Comparison of ENCODE assay signal across 31 cellular contexts in genomic region chr11:95519912-95520311, GRCh38.
"Had no signal": no experiment of that assay in that cellular context is flagged by ENCODE, and none has a peak within 500 bp of the region (broad histone marks: within the 10 kb centered on the region; RNA-seq: fewer than 3 reads in every experiment).

No MANE protein-coding gene starts in this region.

- H3K27ac ChIP-seq: body of pancreas, cardiac muscle cell, colonic mucosa, foreskin keratinocyte, gastrocnemius medialis, heart left ventricle, hepatocyte had no signal

- H3K4me3 ChIP-seq: body of pancreas, cardiac muscle cell, colonic mucosa, gastrocnemius medialis, heart left ventricle, hepatocyte had no signal

- H3K9me3 ChIP-seq: body of pancreas, colonic mucosa, gastrocnemius medialis, heart left ventricle had no signal

- H3K4me1 ChIP-seq: body of pancreas, colonic mucosa, gastrocnemius medialis, heart left ventricle had no signal

- H3K4me2 ChIP-seq: hepatocyte had no signal

- DNase-seq: activated CD4-positive, alpha-beta T cell treated with anti-CD3 and anti-CD28 coated beads for 1 hour; activated CD4-positive, alpha-beta T cell treated with anti-CD3 and anti-CD28 coated beads for 4 hours; activated CD4-positive, alpha-beta T cell treated with anti-CD3 and anti-CD28 coated beads, Interleukin-2, amount 10 ng/mL, durations not matched to agents 7 days and 5 days; activated CD4-positive, alpha-beta T cell treated with anti-CD3 and anti-CD28 coated beads, Interleukin-2, amount 50 U/mL, for 4 hours; activated CD8-positive, alpha-beta memory T cell treated with anti-CD3 and anti-CD28 coated beads for 24 hours; activated CD8-positive, alpha-beta T cell treated with anti-CD3 and anti-CD28 coated beads for 36 hours; activated effector memory CD4-positive, alpha-beta T cell treated with Interleukin-2 at 50 U/mL for 16 hours; activated gamma-delta T cell treated with Interleukin-2 at 50 U/mL for 16 hours; activated naive CD4-positive, alpha-beta T cell treated with anti-CD3 and anti-CD28 coated beads, Interleukin-2, amount 50 U/mL, for 16 hours; activated naive CD4-positive, alpha-beta T cell treated with Interleukin-2 at 50 U/mL for 16 hours; activated T-cell treated with anti-CD3 and anti-CD28 coated beads, Interleukin-2, amount 50 U/mL, for 4 hours; amniotic stem cell; anterior cingulate cortex; body of pancreas; central memory CD4-positive, alpha-beta T cell; cerebellar nuclear complex; colonic mucosa; effector CD8-positive, alpha-beta T cell; foreskin keratinocyte; gastrocnemius medialis; glutamatergic neuron; heart left ventricle; T-helper 2 cell had no signal

- H3K9me3 Mint-ChIP-seq: activated T-cell treated with anti-CD3 and anti-CD28 coated beads, Interleukin-2, amount 50 U/mL, for 4 hours; activated T-helper 17 cell treated with anti-CD3 and anti-CD28 coated beads, Interleukin-2, amount 50 U/mL, for 72 hours; WTC11 had no signal

- H3K36me3 ChIP-seq: cardiac muscle cell, colonic mucosa, gastrocnemius medialis, heart left ventricle had no signal

- H3K79me2 ChIP-seq: hepatocyte had no signal

- H2AFZ ChIP-seq: hepatocyte had no signal

- FAIRE-seq: endometrium, endothelial cell of umbilical vein had no signal

- H3K27me3 ChIP-seq: body of pancreas, cardiac muscle cell, colonic mucosa, foreskin keratinocyte, gastrocnemius medialis, heart left ventricle, hepatocyte had no signal

- ATAC-seq: activated CD8-positive, alpha-beta T cell treated with anti-CD3 and anti-CD28 coated beads for 36 hours; activated T-cell treated with anti-CD3 and anti-CD28 coated beads, Interleukin-2, amount 50 U/mL, for 4 hours; activated T-helper 17 cell treated with anti-CD3 and anti-CD28 coated beads, Interleukin-2, amount 50 U/mL, for 72 hours; body of pancreas; esophagus mucosa; foreskin keratinocyte; gastrocnemius medialis; heart left ventricle; WTC11 had no signal

- H3K27me3 Mint-ChIP-seq: activated CD4-positive, alpha-beta T cell treated with anti-CD3 and anti-CD28 coated beads, Interleukin-2, amount 10 ng/mL, durations not matched to agents 7 days and 5 days; activated CD8-positive, alpha-beta T cell treated with anti-CD3 and anti-CD28 coated beads for 36 hours; activated naive CD8-positive, alpha-beta T cell; activated T-helper 17 cell treated with anti-CD3 and anti-CD28 coated beads, Interleukin-2, amount 50 U/mL, for 72 hours had no signal

- H3K27ac Mint-ChIP-seq: activated CD4-positive, alpha-beta T cell treated with anti-CD3 and anti-CD28 coated beads, Interleukin-2, amount 10 ng/mL, durations not matched to agents 7 days and 5 days; activated CD8-positive, alpha-beta T cell treated with anti-CD3 and anti-CD28 coated beads for 36 hours; activated naive CD8-positive, alpha-beta T cell; activated T-helper 17 cell treated with anti-CD3 and anti-CD28 coated beads, Interleukin-2, amount 50 U/mL, for 72 hours; WTC11 had no signal

- H3K4me3 Mint-ChIP-seq: activated CD4-positive, alpha-beta T cell treated with anti-CD3 and anti-CD28 coated beads, Interleukin-2, amount 10 ng/mL, durations not matched to agents 7 days and 5 days; activated CD8-positive, alpha-beta T cell treated with anti-CD3 and anti-CD28 coated beads for 36 hours; activated naive CD8-positive, alpha-beta T cell; activated T-cell treated with anti-CD3 and anti-CD28 coated beads, Interleukin-2, amount 50 U/mL, for 4 hours; activated T-helper 17 cell treated with anti-CD3 and anti-CD28 coated beads, Interleukin-2, amount 50 U/mL, for 72 hours; WTC11 had no signal

- H3K36me3 Mint-ChIP-seq: WTC11 had no signal

- H3K4me1 Mint-ChIP-seq: activated CD4-positive, alpha-beta T cell treated with anti-CD3 and anti-CD28 coated beads, Interleukin-2, amount 10 ng/mL, durations not matched to agents 7 days and 5 days; activated T-helper 17 cell treated with anti-CD3 and anti-CD28 coated beads, Interleukin-2, amount 50 U/mL, for 72 hours; WTC11 had no signal
